ENCODE assay signal across 8 cellular contexts in the genomic region with DNA sequence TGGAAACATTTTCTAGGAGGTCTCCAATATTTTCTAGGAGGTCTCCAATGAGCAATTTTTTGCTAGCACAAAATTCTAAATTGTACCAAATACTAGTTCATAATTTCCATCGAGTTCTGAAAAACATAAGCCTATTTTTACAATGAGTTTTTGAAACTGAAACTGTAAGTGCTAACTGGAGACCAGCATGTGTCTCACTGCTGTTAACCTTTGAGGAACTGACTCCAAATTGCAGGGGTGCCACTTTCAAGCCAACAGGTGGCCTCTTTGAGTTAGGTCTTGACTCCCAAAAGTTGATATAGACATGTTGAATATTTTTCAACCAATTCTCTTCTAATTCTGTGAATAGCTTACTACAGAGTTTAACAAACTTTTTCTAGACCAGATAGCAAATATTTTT. TPM values are rescaled to one million over a fixed set of nuclear protein-coding genes. Genes with fewer than 3 reads are reported as not detected.
A peak's percentile ranks its signal among the peaks of the same experiment; 100 is the strongest.
DNase-seq lines count a peak whose midpoint lies in the region; ATAC-seq and TF ChIP-seq lines count a peak whose summit lies in the region.

No MANE protein-coding gene starts in this region.

- no peaks in the 10 kb centered on the region for H3K9me3 Mint-ChIP-seq in activated T-helper 17 cell treated with anti-CD3 and anti-CD28 coated beads, Interleukin-2, amount 50 U/mL, for 72 hours
- H3K9me3 Mint-ChIP-seq in endothelial cell (ENCODE audit: unreplicated experiment) = no peaks in the 10 kb centered on the region

- H3K36me3 ChIP-seq in ACC112 (ENCODE audit: insufficient read depth, low read length) = no peaks in the 10 kb centered on the region

- H3K27me3 Mint-ChIP-seq in activated T-helper 17 cell treated with anti-CD3 and anti-CD28 coated beads, Interleukin-2, amount 50 U/mL, for 72 hours = no peaks in the 10 kb centered on the region
- no peaks in the 10 kb centered on the region for H3K27me3 Mint-ChIP-seq in endothelial cell (ENCODE audit: unreplicated experiment)

- H3K27ac Mint-ChIP-seq in activated T-helper 17 cell treated with anti-CD3 and anti-CD28 coated beads, Interleukin-2, amount 50 U/mL, for 72 hours = no peak overlapping the region
- H3K27ac Mint-ChIP-seq in endothelial cell (ENCODE audit: unreplicated experiment) = no peak overlapping the region

- H3K4me3 Mint-ChIP-seq in activated T-helper 17 cell treated with anti-CD3 and anti-CD28 coated beads, Interleukin-2, amount 50 U/mL, for 72 hours = peak overlapping the region; percentile 46
- no peak overlapping the region for H3K4me3 Mint-ChIP-seq in endothelial cell (ENCODE audit: unreplicated experiment)

- H3K27ac ChIP-seq in ACC112 (ENCODE audit: low read depth, low read length) = peak overlapping the region; percentile 95

- no peak for TF ChIP-seq CTCF in endothelial cell (IDR thresholded peaks at IDR 0.05; ENCODE audit: unreplicated experiment)

- H3K4me3 ChIP-seq in ACC112 (ENCODE audit: low read depth, low read length) = peak overlapping the region; percentile 52

- peak overlapping the region; percentile 18 for H2AFZ ChIP-seq in ACC112 (ENCODE audit: low read length, unreplicated experiment)

- no peaks in the 10 kb centered on the region for H3K79me2 ChIP-seq in ACC112 (ENCODE audit: control insufficient read depth, insufficient read depth, low read length, unreplicated experiment)

- DNase-seq in endothelial cell (ENCODE audit: low spot score) = no peak
- DNase-seq in NCI-H1417 (lab: John Stamatoyannopoulos, UW) = no peak
- DNase-seq in NCI-H2171 treated with DMSO at 0.1 percent for 48 hours (lab: John Stamatoyannopoulos, UW) = no peak
- DNase-seq in AG08395 (ENCODE audit: low spot score) = no peak

- H3K36me3 Mint-ChIP-seq in activated T-helper 17 cell treated with anti-CD3 and anti-CD28 coated beads, Interleukin-2, amount 50 U/mL, for 72 hours (ENCODE audit: low read depth) = no peaks in the 10 kb centered on the region
- no peaks in the 10 kb centered on the region for H3K36me3 Mint-ChIP-seq in endothelial cell (ENCODE audit: low read depth, unreplicated experiment)

- H3K4me1 ChIP-seq in ACC112 (ENCODE audit: control insufficient read depth, insufficient read depth, low read length, unreplicated experiment) = peaks cover 40% of the 10 kb centered on the region

- H3K27me3 ChIP-seq in ACC112 (ENCODE audit: insufficient read depth, low read length) = no peaks in the 10 kb centered on the region

- ATAC-seq in GM19025 (IDR thresholded peaks at IDR 0.05; ENCODE audit: low read depth, unreplicated experiment) (peak; percentile 89), HG03060 (IDR thresholded peaks at IDR 0.05; ENCODE audit: low read depth, unreplicated experiment) (peak; percentile 91)
- ATAC-seq in activated T-helper 17 cell treated with anti-CD3 and anti-CD28 coated beads, Interleukin-2, amount 50 U/mL, for 72 hours (replicated peaks) = peak; percentile 41

- H3K4me1 Mint-ChIP-seq in activated T-helper 17 cell treated with anti-CD3 and anti-CD28 coated beads, Interleukin-2, amount 50 U/mL, for 72 hours = peaks cover 6% of the 10 kb centered on the region
- H3K4me1 Mint-ChIP-seq in endothelial cell (ENCODE audit: unreplicated experiment) = peaks cover 23% of the 10 kb centered on the region

RNA-seq across cellular contexts. Expression of a gene that starts 58.8 kb away (rescaled TPM):
- total RNA-seq in activated T-helper 17 cell treated with anti-CD3 and anti-CD28 coated beads, Interleukin-2, amount 50 U/mL, for 72 hours = 1 to 10 TPM in 1 of 2 donors, not detected in 1; 1.2 TPM
- 48.2 TPM for total RNA-seq in endothelial cell (ENCODE audit: unreplicated experiment)

Comparison
In these comparisons a context has a peak if more than half of its experiments do, and no peak if none do; other contexts are left out.
1. ATAC-seq: peak in every context shown above with its lines; median percentile 91 in HG03060; 89 in GM19025; 41 in activated T-helper 17 cell treated with anti-CD3 and anti-CD28 coated beads, Interleukin-2, amount 50 U/mL, for 72 hours.
2. RNA of a gene that starts 58.8 kb away (total RNA-seq): 48.2 TPM in endothelial cell (single experiment); 1.2 TPM in activated T-helper 17 cell treated with anti-CD3 and anti-CD28 coated beads, Interleukin-2, amount 50 U/mL, for 72 hours; every median in the first group is over 10 times any median in the second.